8 cellular contexts compared by ENCODE assay signal in the genomic region with DNA sequence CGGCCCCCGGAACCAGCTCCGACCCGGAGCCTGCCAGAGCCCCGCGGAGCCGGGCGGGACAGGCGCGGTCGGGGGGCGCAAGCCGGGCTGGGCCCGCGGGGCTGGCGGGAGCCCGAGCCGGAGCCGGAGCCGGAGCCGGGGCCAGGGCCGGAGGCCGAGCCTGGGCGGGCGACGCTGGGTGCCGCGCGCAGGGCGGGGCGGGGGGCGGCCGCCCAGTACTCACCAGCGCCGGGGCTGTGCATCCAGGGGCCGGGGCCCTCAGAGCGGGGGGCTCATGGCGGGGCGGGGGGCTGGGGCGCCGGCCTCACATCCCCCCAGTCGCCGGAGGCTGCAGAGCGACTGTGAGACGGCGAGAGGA. TPM values are rescaled to one million over a fixed set of nuclear protein-coding genes. Genes with fewer than 3 reads are reported as not detected.
DNase-seq lines count a peak whose midpoint lies in the region; ATAC-seq and TF ChIP-seq lines count a peak whose summit lies in the region.

No MANE protein-coding gene starts in this region.

- H3K27ac ChIP-seq in HUES6 (ENCODE audit: low read depth, low read length) = peak overlapping the region; percentile 64; the same call in 1 of the 2 replicates
- peak overlapping the region; percentile 92 for H3K27ac ChIP-seq in cingulate gyrus (ENCODE audit: low read depth, low read length)
- H3K27ac ChIP-seq in naive thymus-derived CD4-positive, alpha-beta T cell (ENCODE audit: low read depth, low read length) = peak overlapping the region; percentile 88

- CTCF ChIA-PET in naive thymus-derived CD4-positive, alpha-beta T cell (lab: Charles Lee) = interaction anchor here (0.6 to 22.9 kb wide), 5 partner anchors 11 to 104 kb away, joined by 4 to 539 read pairs (median 16); no protein-coding TSS in a partner anchor

- H3K9me3 Mint-ChIP-seq in naive thymus-derived CD4-positive, alpha-beta T cell = no peaks in the 10 kb centered on the region

- peak overlapping the region; percentile 72 for H3K9ac ChIP-seq in HUES6 (ENCODE audit: low read length)

- DNase-seq in naive thymus-derived CD4-positive, alpha-beta T cell = peak in 1 of 9 donors; percentile 16
- DNase-seq in islet precursor cell = no peak
- no peak for DNase-seq in GM20000 (ENCODE audit: low spot score)
- DNase-seq in UCSD-AML1 (lab: John Stamatoyannopoulos, UW; ENCODE audit: unreplicated experiment) = no peak
- no peak for DNase-seq in hippocampal formation (lab: John Stamatoyannopoulos, UW)

- H3K36me3 ChIP-seq in HUES6 (ENCODE audit: control insufficient read depth, insufficient read depth, low read length) = peaks cover 7% of the 10 kb centered on the region; the same call in 1 of the 2 replicates
- H3K36me3 ChIP-seq in naive thymus-derived CD4-positive, alpha-beta T cell (ENCODE audit: control insufficient read depth in 2 of 3, insufficient read depth in 3 of 3, low read length in 3 of 3) = no peaks in the 10 kb centered on the region

- H3K36me3 Mint-ChIP-seq in naive thymus-derived CD4-positive, alpha-beta T cell = peaks cover 0 to 29% (median 0%) of the 10 kb centered on the region in 5 donors

- H3K4me3 Mint-ChIP-seq in naive thymus-derived CD4-positive, alpha-beta T cell = peak overlapping the region in 9 of 10 donors; percentile 38 to 99 (median 89)

- intact Hi-C loops in naive thymus-derived CD4-positive, alpha-beta T cell (cut with micrococcal nuclease) = loop anchor here (1.0 to 10.0 kb wide), 8 partner anchors 11 to 1825 kb away; a partner anchor contains a TSS

- H3K27me3 Mint-ChIP-seq in naive thymus-derived CD4-positive, alpha-beta T cell = no peaks in the 10 kb centered on the region

- H3K4me1 ChIP-seq in HUES6 (ENCODE audit: control insufficient read depth, insufficient read depth, low read length) = peaks cover 60% of the 10 kb centered on the region
- peaks cover 55 to 73% of the 10 kb centered on the region in 2 donors for H3K4me1 ChIP-seq in naive thymus-derived CD4-positive, alpha-beta T cell (ENCODE audit: control insufficient read depth in 2 of 2, insufficient read depth in 2 of 2, low read length in 2 of 2)

- no peak for TF ChIP-seq CTCF in GM20000 (IDR thresholded peaks at IDR 0.05; ENCODE audit: extremely low read depth, missing control alignments)

- POLR2A ChIA-PET in naive thymus-derived CD4-positive, alpha-beta T cell (lab: Charles Lee) = interaction anchor here (0.5 to 7.3 kb wide), 10 partner anchors 11 to 586 kb away, joined by 3 to 239 read pairs (median 4); a partner anchor contains a TSS

- H3K9me3 ChIP-seq in HUES6 (ENCODE audit: control insufficient read depth, insufficient read depth, low read depth, low read length) = no peaks in the 10 kb centered on the region
- no peaks in the 10 kb centered on the region for H3K9me3 ChIP-seq in naive thymus-derived CD4-positive, alpha-beta T cell (ENCODE audit: control insufficient read depth in 2 of 3, low read length in 3 of 3)

- no peaks in the 10 kb centered on the region for H3K27me3 ChIP-seq in HUES6 (ENCODE audit: control insufficient read depth, insufficient read depth, low read length)
- H3K27me3 ChIP-seq in naive thymus-derived CD4-positive, alpha-beta T cell (ENCODE audit: control insufficient read depth in 2 of 2, insufficient read depth in 2 of 2, low read length in 2 of 2) = no peaks in the 10 kb centered on the region

- H3K27ac Mint-ChIP-seq in naive thymus-derived CD4-positive, alpha-beta T cell = no peak overlapping the region

- peak overlapping the region; percentile 90 for H3K4me3 ChIP-seq in HUES6 (ENCODE audit: low read depth, low read length)
- H3K4me3 ChIP-seq in naive thymus-derived CD4-positive, alpha-beta T cell (ENCODE audit: low read length) = peak overlapping the region; percentile 82

- peak; percentile 30 for ATAC-seq in GM19351 (IDR thresholded peaks at IDR 0.05; ENCODE audit: unreplicated experiment)
- peak; percentile 20 for ATAC-seq in naive thymus-derived CD4-positive, alpha-beta T cell

- H3K4me1 Mint-ChIP-seq in naive thymus-derived CD4-positive, alpha-beta T cell = peaks cover 75 to 87% (median 82%) of the 10 kb centered on the region in 7 donors

RNA-seq across cellular contexts. Expression of a gene that starts 0.2 kb away (rescaled TPM):
- total RNA-seq in naive thymus-derived CD4-positive, alpha-beta T cell = 100 to 1,000 TPM; 150 to 194 (median 188) TPM
- 10 to 100 TPM; 16.7 to 36.7 TPM for polyA plus RNA-seq in naive thymus-derived CD4-positive, alpha-beta T cell

RNA-seq across cellular contexts. Expression of a gene that starts 46.5 kb away (rescaled TPM):
- total RNA-seq in naive thymus-derived CD4-positive, alpha-beta T cell = 10 to 100 TPM in 2 of 5 experiments, 1 to 10 TPM in 3; 6.7 to 14.3 (median 10.0) TPM
- 10 to 100 TPM; 12.5 to 15.6 TPM for polyA plus RNA-seq in naive thymus-derived CD4-positive, alpha-beta T cell
